1 cellular context compared by ENCODE assay signal in the genomic region with DNA sequence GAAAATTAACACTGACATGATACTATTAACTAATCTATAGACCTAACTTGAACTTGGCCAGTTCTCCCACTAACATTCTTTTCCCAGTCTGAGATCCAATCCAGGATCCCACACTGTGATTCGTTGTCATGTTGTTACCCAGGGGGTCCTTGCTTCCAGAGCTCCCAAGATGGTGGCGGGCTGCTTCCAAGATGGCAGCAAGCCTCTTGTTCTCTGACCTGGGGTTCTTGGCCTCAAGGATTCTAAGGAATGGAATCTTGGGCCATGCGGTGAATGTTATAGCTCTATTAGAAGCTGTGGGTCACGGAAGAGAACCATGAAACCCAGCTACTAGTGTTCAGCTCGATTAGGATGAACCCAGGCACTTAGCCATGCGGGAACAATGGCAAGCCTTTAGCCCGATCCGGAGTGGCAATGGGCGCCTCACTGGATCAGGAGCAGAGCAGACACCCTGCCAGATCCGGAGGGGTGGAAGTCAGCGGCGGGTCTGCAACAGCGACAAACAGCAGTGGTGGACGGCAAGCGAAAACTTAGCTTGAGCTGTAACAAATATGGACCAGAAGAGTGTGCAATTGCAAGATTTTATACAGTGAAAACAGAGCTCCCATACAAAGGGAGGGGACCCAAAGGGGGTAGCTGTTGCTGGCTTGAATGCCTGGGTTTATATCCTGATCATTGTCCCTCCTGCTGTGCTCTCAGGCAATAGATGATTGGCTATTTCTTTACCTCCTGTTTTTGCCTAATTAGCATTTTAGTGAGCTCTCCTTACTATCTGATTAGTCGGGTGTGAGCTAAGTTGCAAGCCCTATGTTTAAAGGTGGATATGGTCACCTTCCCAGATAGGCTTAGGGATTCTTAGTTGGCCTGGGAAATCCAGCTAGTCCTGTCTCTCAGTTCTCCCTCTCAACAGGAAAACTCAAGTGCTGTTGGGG.
TF ChIP-seq lines count a peak whose summit lies in the region.

No MANE protein-coding gene starts in this region.

TF ChIP-seq in H1, 55 proteins besides CTCF, POLR2A, EP300 and RAD21:
- peak; percentile 64; the same call in 1 of the 2 replicates for TF ChIP-seq YY1 (IDR thresholded peaks at IDR 0.05; ENCODE audit: low read depth, low read length)
